Comparison of ENCODE assay signal across 8 cellular contexts in the genomic region with DNA sequence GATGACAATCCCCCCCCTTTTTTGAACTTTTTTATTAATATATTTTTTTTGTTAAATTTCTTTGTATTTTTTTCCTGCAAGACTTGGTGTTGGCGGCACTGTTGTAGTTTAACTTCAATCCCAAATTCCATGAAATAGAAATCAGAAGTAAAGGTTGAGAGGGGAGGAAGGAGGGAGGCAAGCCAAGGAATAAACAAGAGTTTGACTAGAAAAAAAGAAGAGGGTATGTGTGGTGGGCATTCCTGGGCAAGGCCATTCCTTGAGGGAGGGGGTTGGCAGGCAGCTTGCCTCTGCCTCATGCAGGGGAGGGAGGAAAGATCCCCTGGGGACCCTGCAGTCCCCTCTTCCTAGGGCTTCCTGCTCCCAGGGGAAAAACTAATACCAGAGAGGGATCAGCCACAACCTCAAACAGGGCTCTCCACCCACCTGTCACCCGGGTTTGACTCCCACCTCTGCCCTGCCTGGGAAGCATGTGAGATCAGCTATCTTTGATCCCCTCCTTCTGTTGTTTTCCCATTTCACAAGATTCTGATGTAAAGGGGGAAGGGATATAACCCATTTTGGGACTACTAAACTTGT. TPM values are rescaled to one million over a fixed set of nuclear protein-coding genes. Genes with fewer than 3 reads are reported as not detected.
DNase-seq lines count a peak whose midpoint lies in the region; ATAC-seq and TF ChIP-seq lines count a peak whose summit lies in the region.

No MANE protein-coding gene starts in this region.

- no peaks in the 10 kb centered on the region for H3K9me3 Mint-ChIP-seq in HFFc6
- H3K9me3 Mint-ChIP-seq in brain: peaks cover 0 to 5% (median 0%) of the 10 kb centered on the region in 5 experiments

- peaks cover 0 to 8% of the 10 kb centered on the region in 2 donors for H3K27me3 ChIP-seq in mucosa of rectum (ENCODE audit: control insufficient read depth in 2 of 2, insufficient read depth in 2 of 2, low read length in 2 of 2)

- H3K27me3 Mint-ChIP-seq in HFFc6 (ENCODE audit: insufficient read depth) (peaks cover 34% of the 10 kb centered on the region), brain (peaks cover 3% of the 10 kb centered on the region)

- TF ChIP-seq CTCF in 22Rv1 (IDR thresholded peaks at IDR 0.05) (no peak), HFFc6 (IDR thresholded peaks at IDR 0.05) (no peak), brain (conservative IDR thresholded peaks at IDR 0.05) (no peak)

- H3K36me3 Mint-ChIP-seq in HFFc6 (ENCODE audit: low read depth) (no peaks in the 10 kb centered on the region), brain (no peaks in the 10 kb centered on the region)

- peak overlapping the region; percentile 83 for H3K27ac ChIP-seq in 22Rv1
- H3K27ac ChIP-seq in mucosa of rectum (ENCODE audit: low read depth in 2 of 2, low read length in 2 of 2): peak overlapping the region; percentile 82 to 88

- no peak for ATAC-seq in GM21717 (IDR thresholded peaks at IDR 0.05; ENCODE audit: unreplicated experiment)

- peak overlapping the region; percentile 81 to 84 for H3K9ac ChIP-seq in mucosa of rectum (ENCODE audit: low read depth in 1 of 2, low read length in 2 of 2)

- DNase-seq in HFFc6 (no peak), inferior parietal cortex (ENCODE audit: extremely low spot score) (no peak), KG1 (lab: John Stamatoyannopoulos, UW) (no peak), NCI-H2029 treated with DMSO at 0.1 percent for 48 hours (lab: John Stamatoyannopoulos, UW) (no peak)

- H3K27ac Mint-ChIP-seq in HFFc6 (no peak overlapping the region), brain (peak overlapping the region; percentile 81 to 98 (median 92))

- H3K4me3 ChIP-seq in mucosa of rectum (ENCODE audit: low read length in 2 of 2): peak overlapping the region; percentile 87 to 94

- H3K4me1 Mint-ChIP-seq in HFFc6 (ENCODE audit: low read depth) (peaks cover 12% of the 10 kb centered on the region), brain (peaks cover 63% of the 10 kb centered on the region)

- H3K4me1 ChIP-seq in mucosa of rectum (ENCODE audit: control insufficient read depth in 2 of 2, insufficient read depth in 2 of 2, low read length in 2 of 2): peaks cover 15 to 18% of the 10 kb centered on the region in 2 donors

- H3K4me3 Mint-ChIP-seq in HFFc6 (peak overlapping the region; percentile 87; the same call in 1 of the 2 replicates), brain (peak overlapping the region; percentile 93 to 97 (median 94))

- peaks cover 17 to 30% of the 10 kb centered on the region in 2 donors for H3K36me3 ChIP-seq in mucosa of rectum (ENCODE audit: control insufficient read depth in 2 of 2, insufficient read depth in 2 of 2, low read length in 2 of 2)

- no peaks in the 10 kb centered on the region for H3K9me3 ChIP-seq in mucosa of rectum (ENCODE audit: control insufficient read depth in 2 of 2, low read length in 2 of 2)

RNA-seq across cellular contexts. Expression of a gene that starts 0.5 kb away (rescaled TPM):
- total RNA-seq in HFFc6 (2021; fragmentation: NEBNext Ultra II Directional; extraction: Animal tissue kit (Norgen Biotek cat#: 25700)): 1 to 10 TPM; 1.6 to 8.3 (median 2.2) TPM
- 28.9 TPM for polyA plus RNA-seq in brain (ENCODE audit: insufficient read depth, low read depth, low replicate concordance)

RNA-seq across cellular contexts. Expression of a gene that starts 10.5 kb away (rescaled TPM):
- total RNA-seq in HFFc6 (2021; fragmentation: NEBNext Ultra II Directional; extraction: Animal tissue kit (Norgen Biotek cat#: 25700)): not detected
- polyA plus RNA-seq in brain (ENCODE audit: insufficient read depth, low read depth, low replicate concordance): 39.2 TPM

RNA-seq across cellular contexts. Expression of a gene that starts 12.0 kb away (rescaled TPM):
- 10 to 100 TPM; 10.4 to 14.1 (median 11.0) TPM for total RNA-seq in HFFc6 (2021; fragmentation: NEBNext Ultra II Directional; extraction: Animal tissue kit (Norgen Biotek cat#: 25700))
- polyA plus RNA-seq in brain (ENCODE audit: insufficient read depth, low read depth, low replicate concordance): 48.6 TPM

RNA-seq across cellular contexts. Expression of a gene that starts 16.5 kb away (rescaled TPM):
- total RNA-seq in HFFc6 (2021; fragmentation: NEBNext Ultra II Directional; extraction: Animal tissue kit (Norgen Biotek cat#: 25700)): 1 to 10 TPM in 4 of 6 experiments, under 1 TPM in 2; 0.63 to 4.2 (median 1.7) TPM
- 6.5 TPM for polyA plus RNA-seq in brain (ENCODE audit: insufficient read depth, low read depth, low replicate concordance)
